In genomic region chr3:16024548-16024947, GRCh38 we compare ENCODE assay signal across 22 cellular contexts.
DNase-seq lines count a peak whose midpoint lies in the region; TF ChIP-seq lines count a peak whose summit lies in the region.
"Had no signal": no experiment of that assay in that cellular context is flagged by ENCODE, and none has a peak within 500 bp of the region (broad histone marks: within the 10 kb centered on the region; RNA-seq: fewer than 3 reads in every experiment).

No MANE protein-coding gene starts in this region.

- H3K27me3 ChIP-seq in endodermal cell (ENCODE audit: control insufficient read depth, insufficient read depth, low read length, poor library complexity, severe bottlenecking) (no peaks in the 10 kb centered on the region), neural cell (ENCODE audit: insufficient read depth, low read depth, low read length) (no peaks in the 10 kb centered on the region)
- H3K27me3 ChIP-seq in CD4-positive, alpha-beta memory T cell (ENCODE audit: insufficient read depth, low read length) = no peaks in the 10 kb centered on the region
- H3K27me3 ChIP-seq: BE2C; BLaER1 treated with 17β-estradiol and CSF1 and Interleukin-3, amounts not matched to agents 10 nM and 100 nM had no signal

- 0 to 33% methylated on average over 1 of the region's 1 CpG for WGBS in endodermal cell (ENCODE audit: insufficient coverage in 1 of 2, insufficient read length in 1 of 2), 2 experiments

- TF ChIP-seq EP300 in neural cell (conservative IDR thresholded peaks at IDR 0.05; ENCODE audit: poor library complexity, severe bottlenecking) = peak; percentile 97

- H2AFZ ChIP-seq in neural cell (ENCODE audit: low read depth, low read length) = no peak overlapping the region

- H3K4me1 Mint-ChIP-seq in endodermal cell (peaks cover 24% of the 10 kb centered on the region), glutamatergic neuron (ENCODE audit: low read depth, unreplicated experiment) (no peaks in the 10 kb centered on the region)
- no peaks in the 10 kb centered on the region for H3K4me1 Mint-ChIP-seq in CD4-positive, alpha-beta memory T cell
- H3K4me1 Mint-ChIP-seq: CD14-positive monocyte had no signal

- H3K9me3 Mint-ChIP-seq in endodermal cell (peaks cover 3% of the 10 kb centered on the region), glutamatergic neuron (ENCODE audit: unreplicated experiment) (no peaks in the 10 kb centered on the region)
- H3K9me3 Mint-ChIP-seq in CD4-positive, alpha-beta memory T cell = peaks cover 0 to 3% (median 0%) of the 10 kb centered on the region in 8 donors
- H3K9me3 Mint-ChIP-seq: CD4-positive, alpha-beta T cell had no signal

- H3K27ac Mint-ChIP-seq in endodermal cell (no peak overlapping the region), glutamatergic neuron (ENCODE audit: unreplicated experiment) (no peak overlapping the region)
- H3K27ac Mint-ChIP-seq in CD4-positive, alpha-beta memory T cell = no peak overlapping the region
- H3K27ac Mint-ChIP-seq: CD14-positive monocyte; CD4-positive, alpha-beta T cell had no signal

- intact Hi-C loops in CD4-positive, alpha-beta memory T cell (cut with micrococcal nuclease) = no loop called here

- H3K9me3 ChIP-seq in endodermal cell (ENCODE audit: control insufficient read depth, low read length) = no peaks in the 10 kb centered on the region
- no peaks in the 10 kb centered on the region for H3K9me3 ChIP-seq in neural cell (ENCODE audit: low read length)
- H3K9me3 ChIP-seq in CD4-positive, alpha-beta memory T cell (ENCODE audit: control insufficient read depth in 1 of 2, low read length in 2 of 2) = no peaks in the 10 kb centered on the region
- H3K9me3 ChIP-seq: A549, BE2C, HAP-1 had no signal

- H3K27me3 Mint-ChIP-seq in endodermal cell (ENCODE audit: insufficient read depth) (peaks cover 64% of the 10 kb centered on the region), glutamatergic neuron (ENCODE audit: unreplicated experiment) (peaks cover 1% of the 10 kb centered on the region)
- peaks cover 0 to 8% of the 10 kb centered on the region in 2 donors for H3K27me3 Mint-ChIP-seq in CD4-positive, alpha-beta memory T cell

- H3K4me2 ChIP-seq in neural cell (ENCODE audit: low read length) = no peak overlapping the region
- H3K4me2 ChIP-seq: A549; BLaER1 treated with 17β-estradiol and CSF1 and Interleukin-3, amounts not matched to agents 10 nM and 100 nM had no signal

- POLR2A ChIA-PET in CD4-positive, alpha-beta memory T cell (lab: Charles Lee; ENCODE audit: partially characterized antibody) = no interaction called here

- DNase-seq in NCI-H2227 (lab: John Stamatoyannopoulos, UW; ENCODE audit: unreplicated experiment) (peak; percentile 3), NCI-H2227 treated with DMSO at 0.1 percent for 48 hours (lab: John Stamatoyannopoulos, UW) (no peak), endodermal cell (peak; percentile 79), retina (peak; percentile 80), glutamatergic neuron (no peak)
- DNase-seq in stimulated activated CD4-positive, alpha-beta T cell treated with anti-CD3 and anti-CD28 coated beads, Interleukin-2, amount 100 ng/mL, for 48 hours = no peak
- DNase-seq in CD4-positive, alpha-beta memory T cell = no peak
- DNase-seq: 8988T; ACHN; AML-193; BE2C; Calu3; CD4-positive, alpha-beta T cell; COR-L47; DMS53; DMS79 treated with DMSO at 0.1 percent for 48 hours; GOT3 had no signal

- H3K27ac ChIP-seq in endodermal cell (ENCODE audit: low read depth, low read length) (no peak overlapping the region), neural cell (ENCODE audit: low read length) (peak overlapping the region; percentile 35)
- no peak overlapping the region for H3K27ac ChIP-seq in CD4-positive, alpha-beta memory T cell (ENCODE audit: low read depth, low read length)
- H3K27ac ChIP-seq: A549; BLaER1 treated with 17β-estradiol and CSF1 and Interleukin-3, amounts not matched to agents 10 nM and 100 nM had no signal

- CTCF ChIA-PET in CD4-positive, alpha-beta memory T cell (lab: Charles Lee; ENCODE audit: partially characterized antibody) = interaction anchor here (1.6 kb wide), 1 partner anchor 9 kb away, joined by 3 read pairs; no protein-coding TSS in a partner anchor

- H3K9ac ChIP-seq in endodermal cell (ENCODE audit: extremely low read depth, low read length, poor library complexity, severe bottlenecking) = no peak overlapping the region
- H3K9ac ChIP-seq in neural cell (ENCODE audit: low read length) = no peak overlapping the region
- H3K9ac ChIP-seq: BLaER1 treated with 17β-estradiol and CSF1 and Interleukin-3, amounts not matched to agents 10 nM and 100 nM had no signal

- no peaks in the 10 kb centered on the region for H4K20me1 ChIP-seq in neural cell (ENCODE audit: insufficient read depth)
- H4K20me1 ChIP-seq: BLaER1 treated with 17β-estradiol and CSF1 and Interleukin-3, amounts not matched to agents 10 nM and 100 nM had no signal

- no peak overlapping the region for H3K4me3 Mint-ChIP-seq in endodermal cell
- H3K4me3 Mint-ChIP-seq in glutamatergic neuron (ENCODE audit: unreplicated experiment) = no peak overlapping the region
- H3K4me3 Mint-ChIP-seq in CD4-positive, alpha-beta memory T cell = no peak overlapping the region
- H3K4me3 Mint-ChIP-seq: CD14-positive monocyte; CD4-positive, alpha-beta T cell had no signal

- no peaks in the 10 kb centered on the region for H3K79me2 ChIP-seq in neural cell (replicated peaks; ENCODE audit: insufficient read depth, low read length)

- no peaks in the 10 kb centered on the region for H3K9me2 ChIP-seq in neural cell (ENCODE audit: insufficient read depth, low read length)

- H3K36me3 Mint-ChIP-seq in endodermal cell (ENCODE audit: low read depth) (no peaks in the 10 kb centered on the region), glutamatergic neuron (ENCODE audit: unreplicated experiment) (peaks cover 8% of the 10 kb centered on the region)
- no peaks in the 10 kb centered on the region for H3K36me3 Mint-ChIP-seq in CD4-positive, alpha-beta memory T cell
- H3K36me3 Mint-ChIP-seq: CD14-positive monocyte had no signal

- TF ChIP-seq CTCF in endodermal cell (conservative IDR thresholded peaks at IDR 0.05) (no peak), neural cell (IDR thresholded peaks at IDR 0.05; ENCODE audit: poor library complexity, severe bottlenecking) (no peak), glutamatergic neuron (IDR thresholded peaks at IDR 0.05; ENCODE audit: partially characterized antibody, unreplicated experiment) (no peak)

- H3K36me3 ChIP-seq in endodermal cell (ENCODE audit: control insufficient read depth, insufficient read depth, low read length) = no peaks in the 10 kb centered on the region
- no peaks in the 10 kb centered on the region for H3K36me3 ChIP-seq in neural cell (ENCODE audit: insufficient read depth, low read length)
- no peaks in the 10 kb centered on the region for H3K36me3 ChIP-seq in CD4-positive, alpha-beta memory T cell (ENCODE audit: insufficient read depth, low read length)
- H3K36me3 ChIP-seq: BE2C; BLaER1 treated with 17β-estradiol and CSF1 and Interleukin-3, amounts not matched to agents 10 nM and 100 nM; HAP-1 had no signal

- H3K4me3 ChIP-seq in endodermal cell (ENCODE audit: low read length) (peak overlapping the region; percentile 30), neural cell (ENCODE audit: low read length) (no peak overlapping the region)
- H3K4me3 ChIP-seq in CD4-positive, alpha-beta memory T cell (ENCODE audit: low read length in 2 of 2) = no peak overlapping the region
- H3K4me3 ChIP-seq: A549; BLaER1 treated with 17β-estradiol and CSF1 and Interleukin-3, amounts not matched to agents 10 nM and 100 nM; HAP-1 had no signal

- H3F3A ChIP-seq in neural cell (ENCODE audit: insufficient read depth, low read length, poor library complexity, severe bottlenecking) = no peaks in the 10 kb centered on the region

- H3K4me1 ChIP-seq in endodermal cell (ENCODE audit: control insufficient read depth, insufficient read depth, low read length) = peaks cover 5% of the 10 kb centered on the region
- no peaks in the 10 kb centered on the region for H3K4me1 ChIP-seq in CD4-positive, alpha-beta memory T cell (ENCODE audit: insufficient read depth, low read length)
- H3K4me1 ChIP-seq: A549; BE2C; BLaER1 treated with 17β-estradiol and CSF1 and Interleukin-3, amounts not matched to agents 10 nM and 100 nM; HAP-1 had no signal

- no peak for TF ChIP-seq RAD21 in neural cell (conservative IDR thresholded peaks at IDR 0.05)

TF ChIP-seq in neural cell, 6 proteins besides CTCF, POLR2A, EP300 and RAD21:
- TF ChIP-seq SMC3 (conservative IDR thresholded peaks at IDR 0.05; ENCODE audit: poor library complexity) = no peak
- TF ChIP-seq, protein P1, sequence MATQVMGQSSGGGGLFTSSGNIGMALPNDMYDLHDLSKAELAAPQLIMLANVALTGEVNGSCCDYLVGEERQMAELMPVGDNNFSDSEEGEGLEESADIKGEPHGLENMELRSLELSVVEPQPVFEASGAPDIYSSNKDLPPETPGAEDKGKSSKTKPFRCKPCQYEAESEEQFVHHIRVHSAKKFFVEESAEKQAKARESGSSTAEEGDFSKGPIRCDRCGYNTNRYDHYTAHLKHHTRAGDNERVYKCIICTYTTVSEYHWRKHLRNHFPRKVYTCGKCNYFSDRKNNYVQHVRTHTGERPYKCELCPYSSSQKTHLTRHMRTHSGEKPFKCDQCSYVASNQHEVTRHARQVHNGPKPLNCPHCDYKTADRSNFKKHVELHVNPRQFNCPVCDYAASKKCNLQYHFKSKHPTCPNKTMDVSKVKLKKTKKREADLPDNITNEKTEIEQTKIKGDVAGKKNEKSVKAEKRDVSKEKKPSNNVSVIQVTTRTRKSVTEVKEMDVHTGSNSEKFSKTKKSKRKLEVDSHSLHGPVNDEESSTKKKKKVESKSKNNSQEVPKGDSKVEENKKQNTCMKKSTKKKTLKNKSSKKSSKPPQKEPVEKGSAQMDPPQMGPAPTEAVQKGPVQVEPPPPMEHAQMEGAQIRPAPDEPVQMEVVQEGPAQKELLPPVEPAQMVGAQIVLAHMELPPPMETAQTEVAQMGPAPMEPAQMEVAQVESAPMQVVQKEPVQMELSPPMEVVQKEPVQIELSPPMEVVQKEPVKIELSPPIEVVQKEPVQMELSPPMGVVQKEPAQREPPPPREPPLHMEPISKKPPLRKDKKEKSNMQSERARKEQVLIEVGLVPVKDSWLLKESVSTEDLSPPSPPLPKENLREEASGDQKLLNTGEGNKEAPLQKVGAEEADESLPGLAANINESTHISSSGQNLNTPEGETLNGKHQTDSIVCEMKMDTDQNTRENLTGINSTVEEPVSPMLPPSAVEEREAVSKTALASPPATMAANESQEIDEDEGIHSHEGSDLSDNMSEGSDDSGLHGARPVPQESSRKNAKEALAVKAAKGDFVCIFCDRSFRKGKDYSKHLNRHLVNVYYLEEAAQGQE (IDR thresholded peaks at IDR 0.05; ENCODE audit: borderline replicate concordance) = peak; percentile 84
- no peak for TF ChIP-seq TAF1 (IDR thresholded peaks at IDR 0.05; ENCODE audit: low read depth)
- peak; percentile 90 for TF ChIP-seq POLR2AphosphoS5 (IDR thresholded peaks at IDR 0.05)
- peak; percentile 45 for TF ChIP-seq MXI1 (conservative IDR thresholded peaks at IDR 0.05; ENCODE audit: poor library complexity, severe bottlenecking)
- TF ChIP-seq EZH2 (IDR thresholded peaks at IDR 0.05; ENCODE audit: borderline replicate concordance, insufficient read depth, low read length, poor library complexity, severe bottlenecking) = no peak

Comparison
In these comparisons a context has a peak if more than half of its experiments do, and no peak if none do; other contexts are left out.
1. DNase-seq: peak in NCI-H2227 (single experiment), endodermal cell (single experiment) and retina (single experiment); none in NCI-H2227 treated with DMSO at 0.1 percent for 48 hours (single experiment), glutamatergic neuron (single experiment), stimulated activated CD4-positive, alpha-beta T cell treated with anti-CD3 and anti-CD28 coated beads, Interleukin-2, amount 100 ng/mL, for 48 hours (0 of 2) and CD4-positive, alpha-beta memory T cell (0 of 5).